ENCODE assay signal across 9 cellular contexts in genomic region chr10:110528224-110528997, GRCh38. TPM values are rescaled to one million over a fixed set of nuclear protein-coding genes. Genes with fewer than 3 reads are reported as not detected.
DNase-seq lines count a peak whose midpoint lies in the region; ATAC-seq, FAIRE-seq and TF ChIP-seq lines count a peak whose summit lies in the region.
"Had no signal": no experiment of that assay in that cellular context is flagged by ENCODE, and none has a peak within 500 bp of the region (broad histone marks: within the 10 kb centered on the region; RNA-seq: fewer than 3 reads in every experiment).

No MANE protein-coding gene starts in this region.

- peak; percentile 47 for FAIRE-seq in GM12891 (lab: Jason Lieb, UNC)
- FAIRE-seq in H54 (lab: Jason Lieb, UNC): no peak

- whole genome bisulfite sequencing in transverse colon (ENCODE audit: low coverage in 1 of 2), 2 donors: 17 to 72% methylated on average over 1 to 5 of the region's 5 CpGs

- peaks cover 35% of the 10 kb centered on the region for H3K27me3 ChIP-seq in transverse colon

- ATAC-seq in GM21526 (IDR thresholded peaks at IDR 0.05; ENCODE audit: low FRiP score, unreplicated experiment): peak; percentile 13

- H3K9me3 ChIP-seq in transverse colon: no peaks in the 10 kb centered on the region

- in situ Hi-C loops in transverse colon (cut with MboI; ENCODE audit: low pct_ligation_motif_present in 1 of 4, low pct_unique_long_range_greater_than_20kb in 1 of 4, low sequenced_read_pairs in 3 of 4): loop anchor here in 1 of 4 donors (25.0 kb wide), 1 partner anchor 216 kb away; the partner anchor contains the start of gene SMNDC1

- no peak overlapping the region for H3K27ac ChIP-seq in transverse colon

- no peaks in the 10 kb centered on the region for H3K36me3 ChIP-seq in transverse colon

- TF ChIP-seq CTCF in transverse colon (IDR thresholded peaks at IDR 0.05): no peak

- no peak for TF ChIP-seq EP300 in transverse colon (IDR thresholded peaks at IDR 0.05; ENCODE audit: low read depth)

- no peak overlapping the region for H3K4me3 ChIP-seq in transverse colon

- intact Hi-C loops in transverse colon (cut with DNase I; ENCODE audit: low total_unique reads): no loop called here

- TF ChIP-seq POLR2A in GM12891 (IDR thresholded peaks at IDR 0.05; ENCODE audit: low read depth, low read length) (no peak), H54 (IDR thresholded peaks at IDR 0.05; ENCODE audit: low read depth, low read length) (no peak), transverse colon (IDR thresholded peaks at IDR 0.05) (no peak)

- peaks cover 0 to 12% (median 4%) of the 10 kb centered on the region in 4 donors for H3K4me1 ChIP-seq in transverse colon

- DNase-seq in GM12891 (ENCODE audit: insufficient read length, low spot score): no peak
- DNase-seq in HT1080 (ENCODE audit: low read depth): peak; percentile 31
- DNase-seq in dermis blood vessel endothelial cell: peak; percentile 56
- no peak for DNase-seq in H54 (ENCODE audit: insufficient read length, low spot score)
- no peak for DNase-seq in NCI-H1417 (lab: John Stamatoyannopoulos, UW)
- DNase-seq in SHP77 (lab: John Stamatoyannopoulos, UW): no peak
- DNase-seq in transverse colon: no peak
- DNase-seq: NCI-H524 had no signal

TF ChIP-seq in GM12891, 5 proteins besides CTCF, POLR2A, EP300 and RAD21:
- TF ChIP-seq POU2F2 (IDR thresholded peaks at IDR 0.05; ENCODE audit: low read depth, low read length): no peak
- TF ChIP-seq TAF1 (IDR thresholded peaks at IDR 0.05; ENCODE audit: low read depth, low read length): no peak
- TF ChIP-seq PAX5 (IDR thresholded peaks at IDR 0.05; ENCODE audit: insufficient read depth, low read length, severe bottlenecking): no peak
- TF ChIP-seq POLR2AphosphoS5 (IDR thresholded peaks at IDR 0.05; ENCODE audit: low read depth, low read length): no peak
- TF ChIP-seq SPI1 (IDR thresholded peaks at IDR 0.05; ENCODE audit: low read depth, low read length): no peak
TF ChIP-seq in GM12891: peak in this region for 0.

RNA-seq across cellular contexts. Expression of gene DUSP5, which starts 30.7 kb away (rescaled TPM):
- polyA plus RNA-seq in GM12891 (2012; ENCODE audit: low read depth, missing spikeins): 60.6 TPM
- 72.7 and 89.2 TPM in 2 replicates for total RNA-seq in HT1080 (2014; rRNA removed; shearing (Covaris generic))
- 70.8 and 72.3 TPM in 2 replicates for polyA plus RNA-seq in HT1080 (2015; cell fraction: cytosol; rRNA removed)
- polyA plus RNA-seq in HT1080 (2015; cell fraction: nucleus; rRNA removed): 50.7 and 60.2 TPM in 2 replicates
- total RNA-seq in dermis blood vessel endothelial cell: 20.9 and 31.3 TPM in 2 replicates
- 10 to 100 TPM in 1 of 4 donors, 1 to 10 TPM in 3; 6.2 to 16.0 (median 6.6) TPM for total RNA-seq in transverse colon

RNA-seq across cellular contexts. Expression of gene SMC3, which starts 39.1 kb away (rescaled TPM):
- polyA plus RNA-seq in GM12891 (2012; ENCODE audit: low read depth, missing spikeins): 30.3 TPM
- 36.9 and 38.5 TPM in 2 replicates for total RNA-seq in HT1080 (2014; rRNA removed; shearing (Covaris generic))
- 32.9 and 41.2 TPM in 2 replicates for polyA plus RNA-seq in HT1080 (2015; cell fraction: cytosol; rRNA removed)
- 50.7 and 51.4 TPM in 2 replicates for polyA plus RNA-seq in HT1080 (2015; cell fraction: nucleus; rRNA removed)
- total RNA-seq in dermis blood vessel endothelial cell (29.6 and 47.3 TPM in 2 replicates), transverse colon (10 to 100 TPM; 16.8 to 31.9 (median 21.1) TPM)

Comparison
In these comparisons a context has a peak if more than half of its experiments do, and no peak if none do; other contexts are left out.
1. DNase-seq: peak in HT1080 (single experiment) and dermis blood vessel endothelial cell (single experiment); none in GM12891 (single experiment), H54 (single experiment), NCI-H1417 (0 of 3), SHP77 (0 of 2) and transverse colon (single experiment).